Comparison of ENCODE assay signal across 25 cellular contexts in the genomic region with DNA sequence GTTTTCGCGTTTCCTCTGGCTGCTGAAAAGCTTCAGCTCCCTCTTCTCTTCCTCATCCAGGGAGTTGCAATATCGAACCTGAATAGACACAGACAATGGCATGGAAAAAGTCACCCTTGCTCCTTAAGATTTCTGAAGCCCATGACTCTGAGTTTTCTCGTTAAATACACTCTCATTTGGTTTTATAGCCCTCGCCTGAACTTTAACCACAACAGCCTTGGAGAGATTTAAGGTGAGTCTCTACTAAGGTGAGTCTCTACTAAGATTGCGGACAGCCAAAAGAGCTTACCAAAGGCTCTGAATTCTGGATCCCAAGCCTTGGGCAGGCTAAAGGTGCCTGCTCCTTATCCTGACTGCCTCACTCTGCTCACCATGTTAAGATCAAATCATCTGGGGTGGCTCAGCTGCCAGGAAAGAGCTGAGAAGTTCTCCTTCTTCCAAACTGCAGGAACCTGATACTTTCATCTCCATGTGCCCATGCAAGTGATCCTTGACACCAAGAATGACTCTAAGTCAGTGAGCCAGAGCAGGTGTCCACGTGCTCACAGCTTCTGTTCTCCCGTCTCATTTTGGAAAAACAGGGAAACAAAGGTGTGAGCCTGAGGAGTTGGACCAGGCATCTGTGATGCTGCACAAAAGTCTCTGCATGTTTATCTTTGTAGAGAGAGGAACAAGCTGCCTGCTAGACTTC.
DNase-seq lines count a peak whose midpoint lies in the region; ATAC-seq, FAIRE-seq and TF ChIP-seq lines count a peak whose summit lies in the region.
"Had no signal": no experiment of that assay in that cellular context is flagged by ENCODE, and none has a peak within 500 bp of the region (broad histone marks: within the 10 kb centered on the region; RNA-seq: fewer than 3 reads in every experiment).

No MANE protein-coding gene starts in this region.

- H2BK120ac ChIP-seq in IMR-90 (ENCODE audit: low read depth, low read length): no peak overlapping the region

- no TSS peak for BruUV-seq in IMR-90 (replicated peaks; lab: Mats Ljungman, UMichigan)

- no peak overlapping the region for H4K8ac ChIP-seq in IMR-90 (ENCODE audit: low read depth in 2 of 2, low read length in 2 of 2)

- dilution Hi-C loops in IMR-90 (cut with HindIII; ENCODE audit: low sequenced_read_pairs, unreplicated experiment): no loop called here

- H2BK5ac ChIP-seq in IMR-90 (ENCODE audit: low read depth, low read length, poor library complexity, severe bottlenecking): no peak overlapping the region

- H4K91ac ChIP-seq in IMR-90 (ENCODE audit: insufficient read depth, low read depth, low read length): no peak overlapping the region

- 0 out of 2 replicates have a peak, but pooled peaks cover 4% of the 10 kb centered on the region for H4K20me1 ChIP-seq in IMR-90 (ENCODE audit: insufficient read depth, low read length)

- H3K9ac ChIP-seq in IMR-90 (ENCODE audit: low read depth, low read length): no peak overlapping the region
- H3K9ac ChIP-seq: SK-N-SH had no signal

- POLR2A ChIA-PET in IMR-90 (lab: Charles Lee; ENCODE audit: unreplicated experiment): no interaction called here

- DNase-seq in IMR-90 (no peak), bronchial epithelial cell (ENCODE audit: low read depth) (no peak), mucosa of descending colon (no peak), thyroid gland (peak; percentile 28 to 43), testis (no peak)
- no peak for DNase-seq in stimulated activated naive CD4-positive, alpha-beta T cell treated with Interleukin-2 at 50 U/mL for 16 hours (lab: John Stamatoyannopoulos, UW)
- DNase-seq: AML-193; C1 segment of cervical spinal cord; CD4-positive, alpha-beta memory T cell; COR-L47; H7; NCI-H1048; NCI-H1417; NCI-H1694 treated with DMSO at 0.1 percent for 48 hours; NCI-H2081; NCI-H345; NCI-H510A treated with DMSO at 0.1 percent for 48 hours; NCI-H748 treated with DMSO at 0.1 percent for 48 hours; PC-3; SK-N-SH; SW 1271 had no signal

- H3K36me3 ChIP-seq in IMR-90 (ENCODE audit: control insufficient read depth, insufficient read depth, low read length): peaks cover 42% of the 10 kb centered on the region
- H3K36me3 ChIP-seq in bronchial epithelial cell (ENCODE audit: control insufficient read depth, insufficient read depth, low read length): peaks cover 3% of the 10 kb centered on the region
- no peaks in the 10 kb centered on the region for H3K36me3 ChIP-seq in mucosa of descending colon (ENCODE audit: low read depth)
- H3K36me3 ChIP-seq in thyroid gland: peaks cover 5% of the 10 kb centered on the region in 2 donors
- no peaks in the 10 kb centered on the region for H3K36me3 ChIP-seq in testis (ENCODE audit: low read depth, missing control alignments)

- no peak overlapping the region for H2AK5ac ChIP-seq in IMR-90 (ENCODE audit: low read depth, low read length)

- no peak overlapping the region for H3K18ac ChIP-seq in IMR-90 (ENCODE audit: low read depth, low read length)

- peaks cover 21% of the 10 kb centered on the region for H3K9me1 ChIP-seq in IMR-90 (ENCODE audit: insufficient read depth, low read length)

- no peak overlapping the region for H4K5ac ChIP-seq in IMR-90 (ENCODE audit: low read depth, low read length)

- no peak for TF ChIP-seq CTCF in IMR-90 (conservative IDR thresholded peaks at IDR 0.05; ENCODE audit: low read depth, low read length)
- TF ChIP-seq CTCF in bronchial epithelial cell (IDR thresholded peaks at IDR 0.05; ENCODE audit: insufficient read depth, low read length, severe bottlenecking): no peak
- no peak for TF ChIP-seq CTCF in mucosa of descending colon (IDR thresholded peaks at IDR 0.05)
- no peak for TF ChIP-seq CTCF in thyroid gland (IDR thresholded peaks at IDR 0.05)
- TF ChIP-seq CTCF in testis (IDR thresholded peaks at IDR 0.05): no peak

- ATAC-seq in IMR-90 (ENCODE audit: low read depth) (no peak), mucosa of descending colon (peak; percentile 70), HG03139 (IDR thresholded peaks at IDR 0.05; ENCODE audit: unreplicated experiment) (no peak)
- ATAC-seq: A549, PC-3 had no signal

- H3K4ac ChIP-seq in IMR-90 (ENCODE audit: low read depth, low read length): no peak overlapping the region

- H3K4me1 ChIP-seq in IMR-90 (ENCODE audit: control insufficient read depth, insufficient read depth, low read length): peaks cover 12% of the 10 kb centered on the region
- H3K4me1 ChIP-seq in mucosa of descending colon (ENCODE audit: low read depth): peaks cover 45% of the 10 kb centered on the region
- H3K4me1 ChIP-seq in thyroid gland: peaks cover 61 to 70% of the 10 kb centered on the region in 2 donors
- H3K4me1 ChIP-seq in testis: no peaks in the 10 kb centered on the region

- peaks cover 26 to 51% of the 10 kb centered on the region in 2 experiments for H3K79me1 ChIP-seq in IMR-90 (ENCODE audit: low read depth in 1 of 2, low read length in 2 of 2)

- H3K27me3 ChIP-seq in IMR-90 (ENCODE audit: control insufficient read depth, insufficient read depth, low read length) (no peaks in the 10 kb centered on the region), bronchial epithelial cell (ENCODE audit: control insufficient read depth, insufficient read depth, low read length) (no peaks in the 10 kb centered on the region), thyroid gland (no peaks in the 10 kb centered on the region), testis (no peaks in the 10 kb centered on the region)

- peak; percentile 18 for FAIRE-seq in bronchial epithelial cell (lab: Jason Lieb, UNC)
- FAIRE-seq: A549, G401.6, GM19239 had no signal

- no peaks in the 10 kb centered on the region for H3K9me3 ChIP-seq in IMR-90 (ENCODE audit: control insufficient read depth, insufficient read depth, low read length)
- no peaks in the 10 kb centered on the region for H3K9me3 ChIP-seq in mucosa of descending colon
- H3K9me3 ChIP-seq in thyroid gland: no peaks in the 10 kb centered on the region
- H3K9me3 ChIP-seq in testis: no peaks in the 10 kb centered on the region
- H3K9me3 ChIP-seq: A549, SK-N-SH had no signal

- H3K14ac ChIP-seq in IMR-90 (replicated peaks; ENCODE audit: low read depth, low read length): no peak overlapping the region

- TF ChIP-seq POLR2A in IMR-90 (IDR thresholded peaks at IDR 0.05; ENCODE audit: low read depth, low read length) (no peak), thyroid gland (IDR thresholded peaks at IDR 0.05) (no peak), testis (IDR thresholded peaks at IDR 0.05) (no peak)

- intact Hi-C loops in IMR-90 (cut with micrococcal nuclease) (no loop called here), mucosa of descending colon (cut with DNase I, micrococcal nuclease) (no loop called here), thyroid gland (cut with DNase I) (no loop called here), testis (cut with DNase I; ENCODE audit: low total_unique reads) (no loop called here)

- H3K4me2 ChIP-seq in IMR-90 (ENCODE audit: low read depth, low read length): no peak overlapping the region
- H3K4me2 ChIP-seq: A549, SK-N-SH had no signal

- H3K23ac ChIP-seq in IMR-90 (ENCODE audit: low read depth, low read length): no peak overlapping the region

- 83% methylated on average over 1 of the region's 8 CpGs; no CpG with 5 or more reads in 1 of the 2 experiments for WGBS in IMR-90 (ENCODE audit: extremely low coverage in 2 of 2, insufficient read length in 1 of 2), 2 experiments
- WGBS in thyroid gland, 2 donors: 79 to 81% methylated on average over 8 of the region's 8 CpGs
- WGBS in testis, 2 donors: 90 to 92% methylated on average over 8 of the region's 8 CpGs

- no peak for TF ChIP-seq RAD21 in IMR-90 (IDR thresholded peaks at IDR 0.05; ENCODE audit: low read length)

- H3K56ac ChIP-seq in IMR-90 (ENCODE audit: extremely low read depth, insufficient read depth, low read length): no peak overlapping the region

- H3K4me3 ChIP-seq in IMR-90 (ENCODE audit: insufficient read depth, low read depth, low read length): no peak overlapping the region
- no peak overlapping the region for H3K4me3 ChIP-seq in bronchial epithelial cell (ENCODE audit: low read depth, low read length)
- no peak overlapping the region for H3K4me3 ChIP-seq in mucosa of descending colon
- no peak overlapping the region for H3K4me3 ChIP-seq in thyroid gland (replicated peaks in 1 of 3)
- H3K4me3 ChIP-seq in testis: no peak overlapping the region
- H3K4me3 ChIP-seq: A549 had no signal

- no peak overlapping the region for H2AFZ ChIP-seq in IMR-90 (replicated peaks; ENCODE audit: low read length, poor library complexity)

- CTCF ChIA-PET in IMR-90 (lab: Yijun Ruan, JAX): no interaction called here

- in situ Hi-C loops in IMR-90 (cut with MboI; ENCODE audit: low sequenced_read_pairs): no loop called here

- H3K27ac ChIP-seq in IMR-90 (ENCODE audit: insufficient read depth, low read length) (no peak overlapping the region), thyroid gland (peak overlapping the region; percentile 22 to 84 (median 32)), testis (no peak overlapping the region)

- no peak overlapping the region for H2BK20ac ChIP-seq in IMR-90 (ENCODE audit: low read depth, low read length)

- peak overlapping the region; percentile 20 for H2AK9ac ChIP-seq in IMR-90 (replicated peaks; ENCODE audit: low read depth, low read length, poor library complexity)

- no peak overlapping the region for H2BK15ac ChIP-seq in IMR-90 (ENCODE audit: low read depth, low read length)

TF ChIP-seq in IMR-90, 13 proteins besides CTCF, POLR2A, EP300 and RAD21:
- no peak for TF ChIP-seq MAZ (IDR thresholded peaks at IDR 0.05; ENCODE audit: borderline replicate concordance, low read depth, low read length)
- TF ChIP-seq MXI1 (IDR thresholded peaks at IDR 0.05; ENCODE audit: borderline replicate concordance, low read depth, low read length): no peak

Comparison
In these comparisons a context has a peak if more than half of its experiments do, and no peak if none do; other contexts are left out.
1. DNase-seq: peak in thyroid gland (2 of 2); none in IMR-90 (single experiment), bronchial epithelial cell (single experiment), mucosa of descending colon (0 of 3), testis (single experiment) and stimulated activated naive CD4-positive, alpha-beta T cell treated with Interleukin-2 at 50 U/mL for 16 hours (single experiment).
2. H3K27ac ChIP-seq: peak in thyroid gland (3 of 3); none in IMR-90 (single experiment) and testis (0 of 2).